In genomic region chr17:58121925-58122324, GRCh38 we compare ENCODE assay signal across 9 cellular contexts. TPM values are rescaled to one million over a fixed set of nuclear protein-coding genes. Genes with fewer than 3 reads are reported as not detected.
DNase-seq lines count a peak whose midpoint lies in the region; ATAC-seq and TF ChIP-seq lines count a peak whose summit lies in the region.
"Had no signal": no experiment of that assay in that cellular context is flagged by ENCODE, and none has a peak within 500 bp of the region (broad histone marks: within the 10 kb centered on the region; RNA-seq: fewer than 3 reads in every experiment).

No MANE protein-coding gene starts in this region.

- H3K27me3 ChIP-seq in H7 (ENCODE audit: control insufficient read depth, insufficient read depth, low read length) (peaks cover 2% of the 10 kb centered on the region; the same call in 1 of the 2 replicates), dorsolateral prefrontal cortex (peaks cover 0 to 9% (median 0%) of the 10 kb centered on the region in 45 donors), smooth muscle cell (ENCODE audit: low read depth) (peaks cover 20% of the 10 kb centered on the region), upper lobe of right lung (peaks cover 21% of the 10 kb centered on the region)

- no peak overlapping the region for H2AFZ ChIP-seq in smooth muscle cell (ENCODE audit: low read depth)

- no peak overlapping the region for H3K27ac ChIP-seq in dorsolateral prefrontal cortex
- H3K27ac ChIP-seq in smooth muscle cell (ENCODE audit: low read depth): no peak overlapping the region
- H3K27ac ChIP-seq in upper lobe of right lung: no peak overlapping the region

- H3K4me2 ChIP-seq in smooth muscle cell: no peak overlapping the region

- H4K20me1 ChIP-seq in smooth muscle cell (ENCODE audit: low read depth): no peaks in the 10 kb centered on the region

- ATAC-seq in upper lobe of right lung (no peak), GM18868 (IDR thresholded peaks at IDR 0.05; ENCODE audit: unreplicated experiment) (no peak)

- H3K9me3 ChIP-seq in smooth muscle cell (replicated peaks; ENCODE audit: low read depth) (no peaks in the 10 kb centered on the region), upper lobe of right lung (no peaks in the 10 kb centered on the region)

- DNase-seq in DMS114 treated with DMSO at 0.1 percent for 48 hours (lab: John Stamatoyannopoulos, UW; ENCODE audit: unreplicated experiment) (peak; percentile 77), H7 (peak; percentile 57), RKO (ENCODE audit: low spot score) (peak; percentile 76), dorsolateral prefrontal cortex (peak in 1 of 10 donors; percentile 27), smooth muscle cell (lab: John Stamatoyannopoulos, UW; ENCODE audit: unreplicated experiment) (no peak), upper lobe of right lung (no peak), activated T-cell treated with anti-CD3 and anti-CD28 coated beads for 4 hours (no peak)

- no peaks in the 10 kb centered on the region for H3K79me2 ChIP-seq in smooth muscle cell (ENCODE audit: low read depth)

- WGBS in smooth muscle cell (ENCODE audit: low lambda C conversion rate): 54% methylated on average over 5 of the region's 5 CpGs

- H3K36me3 ChIP-seq in H7 (replicated peaks; ENCODE audit: control insufficient read depth, insufficient read depth, low read length) (no peaks in the 10 kb centered on the region), smooth muscle cell (ENCODE audit: low read depth) (no peaks in the 10 kb centered on the region), upper lobe of right lung (no peaks in the 10 kb centered on the region)

- no peak overlapping the region for H3K9ac ChIP-seq in smooth muscle cell (ENCODE audit: low read depth)

- intact Hi-C loops in dorsolateral prefrontal cortex (cut with DNase I): no loop called here
- intact Hi-C loops in upper lobe of right lung (cut with DNase I): no loop called here

- no peaks in the 10 kb centered on the region for H3K4me1 ChIP-seq in smooth muscle cell (ENCODE audit: low read depth)
- H3K4me1 ChIP-seq in upper lobe of right lung: no peaks in the 10 kb centered on the region

- no peak overlapping the region for H3K4me3 ChIP-seq in H7 (ENCODE audit: insufficient read depth, low read depth, low read length)
- H3K4me3 ChIP-seq in dorsolateral prefrontal cortex: no peak overlapping the region
- H3K4me3 ChIP-seq in smooth muscle cell: no peak overlapping the region
- H3K4me3 ChIP-seq in upper lobe of right lung: no peak overlapping the region

- no peaks in the 10 kb centered on the region for H3F3A ChIP-seq in smooth muscle cell (ENCODE audit: low read depth)

- peak in 43 of 56 donors; percentile 7 to 55 (median 34) for TF ChIP-seq CTCF in dorsolateral prefrontal cortex (IDR thresholded peaks at IDR 0.05 in 54 of 56, conservative IDR thresholded peaks at IDR 0.05 in 2 of 56; ENCODE audit: low read depth in 1 of 56, partially characterized antibody in 56 of 56)
- TF ChIP-seq CTCF in smooth muscle cell (IDR thresholded peaks at IDR 0.05; ENCODE audit: borderline replicate concordance, insufficient read depth, poor library complexity, severe bottlenecking): peak; percentile 11
- no peak for TF ChIP-seq CTCF in upper lobe of right lung (IDR thresholded peaks at IDR 0.05)

RNA-seq across cellular contexts. Expression of gene OR4D1, which starts 26.3 kb away (rescaled TPM):
- total RNA-seq in H7 (2014; rRNA removed; shearing (Covaris generic)): 0.03 and 0.22 TPM in 2 replicates
- total RNA-seq in dorsolateral prefrontal cortex (under 1 TPM in 20 of 120 experiments, not detected in 100; 0.08 to 0.31 (median 0.13) TPM), smooth muscle cell (not detected in 2 replicates), upper lobe of right lung (not detected)
- polyA plus RNA-seq in smooth muscle cell: not detected in 2 replicates

RNA-seq across cellular contexts. Expression of gene DYNLL2, which starts 38.7 kb away (rescaled TPM):
- 10.2 and 10.5 TPM in 2 replicates for total RNA-seq in H7 (2014; rRNA removed; shearing (Covaris generic))
- 100 to 1,000 TPM in 25 of 120 experiments, 10 to 100 TPM in 95; 59.6 to 128 (median 88.8) TPM for total RNA-seq in dorsolateral prefrontal cortex
- 8.9 and 9.1 TPM in 2 replicates for total RNA-seq in smooth muscle cell
- 1.5 and 2.0 TPM in 2 replicates for polyA plus RNA-seq in smooth muscle cell
- total RNA-seq in upper lobe of right lung: 37.8 TPM

RNA-seq across cellular contexts. Expression of gene OR4D2, which starts 44.9 kb away (rescaled TPM):
- total RNA-seq in H7 (2014; rRNA removed; shearing (Covaris generic)): not detected in 2 replicates
- not detected for total RNA-seq in dorsolateral prefrontal cortex
- not detected in 2 replicates for total RNA-seq in smooth muscle cell
- polyA plus RNA-seq in smooth muscle cell: not detected in 2 replicates
- total RNA-seq in upper lobe of right lung: not detected
- total RNA-seq: T-helper 1 cell treated with Interleukin-12 subunit alpha and Interleukin-12 subunit beta and Interleukin-4 antibody, amounts not matched to agents 30 ng/mL and 1 ng/mL, for 36 hours had no signal

Comparison
In these comparisons a context has a peak if more than half of its experiments do, and no peak if none do; other contexts are left out.
1. DNase-seq: peak in DMS114 treated with DMSO at 0.1 percent for 48 hours (single experiment), H7 (single experiment) and RKO (single experiment); none in smooth muscle cell (single experiment), upper lobe of right lung (single experiment) and activated T-cell treated with anti-CD3 and anti-CD28 coated beads for 4 hours (single experiment).